17 cellular contexts compared by ENCODE assay signal in genomic region chr16:87830673-87831420, GRCh38. TPM values are rescaled to one million over a fixed set of nuclear protein-coding genes. Genes with fewer than 3 reads are reported as not detected.
A peak's percentile ranks its signal among the peaks of the same experiment; 100 is the strongest.
DNase-seq lines count a peak whose midpoint lies in the region; ATAC-seq and TF ChIP-seq lines count a peak whose summit lies in the region.
"Had no signal": no experiment of that assay in that cellular context is flagged by ENCODE, and none has a peak within 500 bp of the region (broad histone marks: within the 10 kb centered on the region; RNA-seq: fewer than 3 reads in every experiment).

No MANE protein-coding gene starts in this region.

- in situ Hi-C loops in transverse colon (cut with MboI; ENCODE audit: low pct_ligation_motif_present in 1 of 4, low pct_unique_long_range_greater_than_20kb in 1 of 4, low sequenced_read_pairs in 3 of 4): no loop called here

- no peak overlapping the region for H2BK120ac ChIP-seq in neuronal stem cell (ENCODE audit: low read depth, low read length)

- TF ChIP-seq POLR2A in transverse colon (IDR thresholded peaks at IDR 0.05): no peak

- H3K36me3 ChIP-seq in HEK293 (ENCODE audit: control insufficient read depth in 2 of 2, insufficient read depth in 1 of 2, low read length in 2 of 2) (peaks cover 0 to 42% of the 10 kb centered on the region in 2 experiments; a peak in 1 of 3 replicates), neuronal stem cell (replicated peaks in 1 of 2; ENCODE audit: control insufficient read depth in 2 of 2, insufficient read depth in 2 of 2, low read length in 2 of 2) (peaks cover 9 to 30% of the 10 kb centered on the region in 2 donors), transverse colon (no peaks in the 10 kb centered on the region)

- H3K9me3 ChIP-seq in HEK293 (ENCODE audit: control insufficient read depth, insufficient read depth, low read depth, low read length): no peaks in the 10 kb centered on the region
- H3K9me3 ChIP-seq in neuronal stem cell (replicated peaks in 1 of 2; ENCODE audit: control insufficient read depth in 2 of 2, insufficient read depth in 1 of 2, low read depth in 1 of 2, low read length in 2 of 2): no peaks in the 10 kb centered on the region
- no peaks in the 10 kb centered on the region for H3K9me3 ChIP-seq in transverse colon
- H3K9me3 ChIP-seq: mucosa of descending colon, tibial artery had no signal

- H3K4ac ChIP-seq in neuronal stem cell (ENCODE audit: low read length): no peak overlapping the region

- peak overlapping the region; percentile 90 for H2BK12ac ChIP-seq in neuronal stem cell (ENCODE audit: low read length)

- no peak for TF ChIP-seq EP300 in transverse colon (IDR thresholded peaks at IDR 0.05; ENCODE audit: low read depth)

- peak; percentile 21 for DNase-seq in activated CD4-positive, alpha-beta T cell treated with anti-CD3 and anti-CD28 coated beads for 36 hours
- no peak for DNase-seq in activated CD4-positive, alpha-beta T cell treated with anti-CD3 and anti-CD28 coated beads for 48 hours
- DNase-seq in neuronal stem cell (ENCODE audit: low spot score): no peak
- DNase-seq in transverse colon: no peak
- DNase-seq in OCI-M2 (lab: John Stamatoyannopoulos, UW; ENCODE audit: unreplicated experiment): no peak
- DNase-seq: 8988T, left cardiac atrium, MM.1S, NCI-H1930, NCI-H526, tibial artery had no signal

- no peak overlapping the region for H4K8ac ChIP-seq in neuronal stem cell (ENCODE audit: low read depth, low read length)

- intact Hi-C loops in activated CD4-positive, alpha-beta T cell treated with anti-CD3 and anti-CD28 coated beads for 36 hours (cut with DNase I, micrococcal nuclease): no loop called here
- intact Hi-C loops in transverse colon (cut with DNase I; ENCODE audit: low total_unique reads): no loop called here

- H3K4me2 ChIP-seq in neuronal stem cell (ENCODE audit: insufficient read depth, low read length, poor library complexity, severe bottlenecking): no peak overlapping the region

- no peaks in the 10 kb centered on the region for H3K4me1 ChIP-seq in HEK293 (ENCODE audit: control insufficient read depth, insufficient read depth, low read length)
- H3K4me1 ChIP-seq in neuronal stem cell (ENCODE audit: control insufficient read depth in 2 of 2, insufficient read depth in 1 of 2, low read depth in 1 of 2, low read length in 2 of 2): peaks cover 0 to 4% of the 10 kb centered on the region in 2 donors
- no peaks in the 10 kb centered on the region for H3K4me1 ChIP-seq in transverse colon
- H3K4me1 ChIP-seq: tibial artery had no signal

- no peak for ATAC-seq in activated CD4-positive, alpha-beta T cell treated with anti-CD3 and anti-CD28 coated beads for 36 hours
- ATAC-seq in HG03108 (IDR thresholded peaks at IDR 0.05; ENCODE audit: unreplicated experiment): no peak
- ATAC-seq: left cardiac atrium, mucosa of descending colon, Panc1 had no signal

- H3K4me1 Mint-ChIP-seq in activated CD4-positive, alpha-beta T cell treated with anti-CD3 and anti-CD28 coated beads for 36 hours: no peaks in the 10 kb centered on the region

- H2BK15ac ChIP-seq in neuronal stem cell (ENCODE audit: low read length): peak overlapping the region; percentile 58

- peaks cover 1% of the 10 kb centered on the region for H3K79me1 ChIP-seq in neuronal stem cell (ENCODE audit: low read depth, low read length)

- TF ChIP-seq CTCF in HEK293 (tag by site-specific recombination; IDR thresholded peaks at IDR 0.05): no peak
- no peak for TF ChIP-seq CTCF in transverse colon (IDR thresholded peaks at IDR 0.05)

- H3K27me3 ChIP-seq in neuronal stem cell (ENCODE audit: control insufficient read depth in 3 of 3, insufficient read depth in 3 of 3, low read depth in 1 of 3, low read length in 3 of 3) (no peaks in the 10 kb centered on the region), transverse colon (no peaks in the 10 kb centered on the region)
- H3K27me3 ChIP-seq: cardiac muscle cell had no signal

- H3K9me3 Mint-ChIP-seq in activated CD4-positive, alpha-beta T cell treated with anti-CD3 and anti-CD28 coated beads for 36 hours (ENCODE audit: low read depth): no peaks in the 10 kb centered on the region

- H2AFZ ChIP-seq in neuronal stem cell (ENCODE audit: low read length): no peak overlapping the region

- H3K27ac ChIP-seq in HEK293 (ENCODE audit: extremely low read depth, low read depth, low read length) (no peak overlapping the region), angular gyrus (ENCODE audit: low read depth, low read length) (peak overlapping the region; percentile 37), neuronal stem cell (replicated peaks; ENCODE audit: low read length) (no peak overlapping the region), transverse colon (no peak overlapping the region)
- H3K27ac ChIP-seq: cardiac muscle cell, tibial artery had no signal

- H2BK5ac ChIP-seq in neuronal stem cell (ENCODE audit: low read length): peak overlapping the region; percentile 93

- POLR2A ChIA-PET in activated CD4-positive, alpha-beta T cell treated with anti-CD3 and anti-CD28 coated beads for 36 hours (lab: Charles Lee): no interaction called here
- POLR2A ChIA-PET in HEK293 (lab: Yijun Ruan, JAX): no interaction called here

- CTCF ChIA-PET in activated CD4-positive, alpha-beta T cell treated with anti-CD3 and anti-CD28 coated beads for 36 hours (lab: Charles Lee): no interaction called here
- CTCF ChIA-PET in HEK293 (lab: Yijun Ruan, JAX): no interaction called here

- peaks cover 44% of the 10 kb centered on the region for H3K36me3 Mint-ChIP-seq in activated CD4-positive, alpha-beta T cell treated with anti-CD3 and anti-CD28 coated beads for 36 hours (ENCODE audit: low read depth)

- peak overlapping the region; percentile 47 for H3K14ac ChIP-seq in neuronal stem cell (ENCODE audit: low read length)

- peak overlapping the region; percentile 90 for H2AK5ac ChIP-seq in neuronal stem cell (ENCODE audit: low read depth, low read length)

- no peak overlapping the region for H3K9ac ChIP-seq in neuronal stem cell (ENCODE audit: low read depth, low read length, poor library complexity)

- no peak overlapping the region for H4K91ac ChIP-seq in neuronal stem cell (ENCODE audit: low read depth, low read length, poor library complexity)

- no peak overlapping the region for H3K4me3 Mint-ChIP-seq in activated CD4-positive, alpha-beta T cell treated with anti-CD3 and anti-CD28 coated beads for 36 hours

- peak overlapping the region; percentile 71 for H3K18ac ChIP-seq in neuronal stem cell (ENCODE audit: low read length)

- no CpG with 5 or more reads among the region's 37 CpGs for WGBS in neuronal stem cell (ENCODE audit: extremely low coverage in 2 of 2, insufficient read length in 2 of 2, insufficient replicate concordance in 1 of 2), 2 donors
- WGBS in transverse colon (ENCODE audit: low coverage in 1 of 2), 2 donors: 93% methylated on average over 37 of the region's 37 CpGs; no CpG with 5 or more reads in 1 of the 2 donors

- peak overlapping the region; percentile 31 for H3K27ac Mint-ChIP-seq in activated CD4-positive, alpha-beta T cell treated with anti-CD3 and anti-CD28 coated beads for 36 hours

- H3K27me3 Mint-ChIP-seq in activated CD4-positive, alpha-beta T cell treated with anti-CD3 and anti-CD28 coated beads for 36 hours: no peaks in the 10 kb centered on the region

- H3K4me3 ChIP-seq in HEK293 (ENCODE audit: low read depth, low read length) (no peak overlapping the region), neuronal stem cell (ENCODE audit: low read length in 2 of 2) (no peak overlapping the region), transverse colon (no peak overlapping the region)
- H3K4me3 ChIP-seq: cardiac muscle cell, mucosa of descending colon, tibial artery had no signal

- peak overlapping the region; percentile 91 for H3K23ac ChIP-seq in neuronal stem cell (ENCODE audit: low read depth, low read length, poor library complexity)

TF ChIP-seq in HEK293, 187 proteins besides CTCF, POLR2A, EP300 and RAD21 (continues in another document):
- TF ChIP-seq ZNF692 (tag by site-specific recombination; IDR thresholded peaks at IDR 0.05): peak; percentile 65
- no peak for TF ChIP-seq ATF2 (tag by site-specific recombination; IDR thresholded peaks at IDR 0.05; ENCODE audit: low read depth)
- no peak for TF ChIP-seq MZF1 (tag by site-specific recombination; IDR thresholded peaks at IDR 0.05; ENCODE audit: borderline replicate concordance)
- TF ChIP-seq ZBTB8A (tag by site-specific recombination; IDR thresholded peaks at IDR 0.05): no peak
- no peak for TF ChIP-seq ZNF501 (tag by site-specific recombination; IDR thresholded peaks at IDR 0.05)
- TF ChIP-seq ZNF571 (tag by site-specific recombination; IDR thresholded peaks at IDR 0.05): no peak
- TF ChIP-seq ZFP69B (tag by site-specific recombination; IDR thresholded peaks at IDR 0.05): 0 out of 2 replicates have a peak, but pooled peaks have one; percentile 21
- no peak for TF ChIP-seq ZNF24 (tag by site-specific recombination; IDR thresholded peaks at IDR 0.05)
- TF ChIP-seq ZNF664 (tag by site-specific recombination; IDR thresholded peaks at IDR 0.05): no peak
- TF ChIP-seq ZNF169 (tag by site-specific recombination; IDR thresholded peaks at IDR 0.05): no peak
- TF ChIP-seq ZNF302 (tag by site-specific recombination; IDR thresholded peaks at IDR 0.05; ENCODE audit: low read depth): no peak

RNA-seq across cellular contexts. Expression of gene SLC7A5, which starts 38.5 kb away (rescaled TPM):
- total RNA-seq in activated CD4-positive, alpha-beta T cell treated with anti-CD3 and anti-CD28 coated beads for 36 hours: 100 to 1,000 TPM; 337 to 354 TPM
- polyA plus RNA-seq in neuronal stem cell (2013, experiment 1 of 2): 18.4 TPM
- polyA plus RNA-seq in neuronal stem cell (2013, experiment 2 of 2): 18.6 TPM
- 1 to 10 TPM; 2.7 to 7.0 (median 5.7) TPM for total RNA-seq in transverse colon

Comparison
In these comparisons a context has a peak if more than half of its experiments do, and no peak if none do; other contexts are left out.
1. RNA of gene SLC7A5, which starts 38.5 kb away (total RNA-seq): 337 to 354 TPM in activated CD4-positive, alpha-beta T cell treated with anti-CD3 and anti-CD28 coated beads for 36 hours; 2.7 to 7.0 TPM in transverse colon; every median in the first group is over 10 times any median in the second.